Comparison of ENCODE assay signal across 8 cellular contexts in the genomic region with DNA sequence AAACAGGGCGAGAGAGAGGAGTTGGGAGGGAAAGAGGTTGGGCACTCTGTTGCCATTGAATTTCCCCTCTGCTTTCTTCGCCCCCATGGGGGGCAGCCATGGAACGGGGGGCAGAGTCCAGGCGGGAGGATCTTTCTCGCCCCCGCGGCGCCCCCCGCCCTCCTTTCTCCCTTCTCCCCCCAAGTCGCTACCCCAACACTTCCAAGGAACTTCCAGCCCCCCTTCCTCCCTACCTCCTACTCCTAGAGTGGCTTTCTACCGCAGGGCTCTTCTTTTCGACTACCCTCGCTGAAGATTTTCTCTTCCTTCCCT. TPM values are rescaled to one million over a fixed set of nuclear protein-coding genes. Genes with fewer than 3 reads are reported as not detected.
A peak's percentile ranks its signal among the peaks of the same experiment; 100 is the strongest.
DNase-seq lines count a peak whose midpoint lies in the region; ATAC-seq and TF ChIP-seq lines count a peak whose summit lies in the region.

No MANE protein-coding gene starts in this region.

- peaks cover 41% of the 10 kb centered on the region for H3K36me3 Mint-ChIP-seq in effector memory CD8-positive, alpha-beta T cell (ENCODE audit: insufficient read depth)
- H3K36me3 Mint-ChIP-seq in neural progenitor cell = peaks cover 5% of the 10 kb centered on the region

- no peaks in the 10 kb centered on the region for H3K9me2 ChIP-seq in MM.1S (replicated peaks; ENCODE audit: insufficient read depth, low read length)

- H3K4me3 ChIP-seq in MM.1S (ENCODE audit: low read length) (peak overlapping the region; percentile 85), neural progenitor cell (peak overlapping the region; percentile 90)

- H3K27me3 Mint-ChIP-seq in effector memory CD8-positive, alpha-beta T cell = no peaks in the 10 kb centered on the region
- H3K27me3 Mint-ChIP-seq in neural progenitor cell (ENCODE audit: insufficient read depth, low read depth) = peaks cover 7% of the 10 kb centered on the region

- H3K4me1 ChIP-seq in MM.1S (ENCODE audit: low read length) (no peaks in the 10 kb centered on the region), neural progenitor cell (peaks cover 17% of the 10 kb centered on the region)

- DNase-seq in MM.1S (no peak), neural progenitor cell (ENCODE audit: low spot score) (peak; percentile 33), NCI-H2171 (lab: John Stamatoyannopoulos, UW) (no peak), dermis blood vessel endothelial cell (no peak)
- no peak for DNase-seq in effector memory CD8-positive, alpha-beta T cell

- H3K36me3 ChIP-seq in MM.1S (replicated peaks; ENCODE audit: insufficient read depth, low read length) (no peaks in the 10 kb centered on the region), neural progenitor cell (no peaks in the 10 kb centered on the region)

- H4K20me1 ChIP-seq in MM.1S (ENCODE audit: insufficient read depth, low read length) = peaks cover 9% of the 10 kb centered on the region; the same call in 1 of the 2 replicates
- H4K20me1 ChIP-seq in neural progenitor cell (ENCODE audit: low read depth) = peaks cover 28% of the 10 kb centered on the region

- no peak for ATAC-seq in effector memory CD8-positive, alpha-beta T cell (replicated peaks)
- ATAC-seq in HG02884 (IDR thresholded peaks at IDR 0.05; ENCODE audit: unreplicated experiment) (no peak), GM21717 (IDR thresholded peaks at IDR 0.05; ENCODE audit: unreplicated experiment) (no peak)

- peak overlapping the region; percentile 90 to 97 for H3K4me3 Mint-ChIP-seq in effector memory CD8-positive, alpha-beta T cell
- peak overlapping the region; percentile 93 for H3K4me3 Mint-ChIP-seq in neural progenitor cell

- H3K27ac Mint-ChIP-seq in effector memory CD8-positive, alpha-beta T cell = peak overlapping the region; percentile 97 to 99
- peak overlapping the region; percentile 100 for H3K27ac Mint-ChIP-seq in neural progenitor cell

- H3K4me2 ChIP-seq in MM.1S (ENCODE audit: low read depth, low read length) = peak overlapping the region; percentile 55
- H3K4me2 ChIP-seq in neural progenitor cell = peak overlapping the region; percentile 82

- TF ChIP-seq CTCF in C4-2B (conservative IDR thresholded peaks at IDR 0.05) = no peak
- no peak for TF ChIP-seq CTCF in MM.1S (IDR thresholded peaks at IDR 0.05; ENCODE audit: low read length)
- TF ChIP-seq CTCF in neural progenitor cell (IDR thresholded peaks at IDR 0.05) = no peak

- H3K27me3 ChIP-seq in MM.1S (replicated peaks; ENCODE audit: insufficient read depth, low read length) (no peaks in the 10 kb centered on the region), neural progenitor cell (no peaks in the 10 kb centered on the region)

- H2AFZ ChIP-seq in MM.1S (ENCODE audit: low read length) (peak overlapping the region; percentile 67), neural progenitor cell (replicated peaks) (no peak overlapping the region)

- H3F3A ChIP-seq in MM.1S (ENCODE audit: insufficient read depth, low read length) = peaks cover 21% of the 10 kb centered on the region
- H3F3A ChIP-seq in neural progenitor cell (ENCODE audit: low read depth) = peaks cover 21% of the 10 kb centered on the region

- H3K27ac ChIP-seq in C4-2B = peak overlapping the region; percentile 99
- H3K27ac ChIP-seq in MM.1S (ENCODE audit: low read length) = peak overlapping the region; percentile 95
- H3K27ac ChIP-seq in neural progenitor cell = peak overlapping the region; percentile 100

- no peaks in the 10 kb centered on the region for H3K9me3 Mint-ChIP-seq in effector memory CD8-positive, alpha-beta T cell
- peaks cover 3% of the 10 kb centered on the region for H3K9me3 Mint-ChIP-seq in neural progenitor cell

- H3K4me1 Mint-ChIP-seq in effector memory CD8-positive, alpha-beta T cell (ENCODE audit: low read depth in 2 of 2) = peaks cover 10 to 30% of the 10 kb centered on the region in 2 donors
- H3K4me1 Mint-ChIP-seq in neural progenitor cell = peaks cover 29% of the 10 kb centered on the region

- H3K79me2 ChIP-seq in MM.1S (ENCODE audit: low read length) = peaks cover 47% of the 10 kb centered on the region
- peaks cover 70% of the 10 kb centered on the region for H3K79me2 ChIP-seq in neural progenitor cell (ENCODE audit: low read depth)

- peak overlapping the region; percentile 99 for H3K9ac ChIP-seq in MM.1S (ENCODE audit: low read length)
- peak overlapping the region; percentile 98 for H3K9ac ChIP-seq in neural progenitor cell

- no peaks in the 10 kb centered on the region for H3K9me3 ChIP-seq in MM.1S (replicated peaks; ENCODE audit: insufficient read depth, low read length)
- H3K9me3 ChIP-seq in neural progenitor cell (ENCODE audit: low read depth) = no peaks in the 10 kb centered on the region

RNA-seq across cellular contexts. Expression of a gene that starts 0.6 kb away (rescaled TPM):
- total RNA-seq in neural progenitor cell (ENCODE audit: low replicate concordance) (102 and 132 TPM in 2 replicates), dermis blood vessel endothelial cell (107 and 135 TPM in 2 replicates)
